In the genomic region with DNA sequence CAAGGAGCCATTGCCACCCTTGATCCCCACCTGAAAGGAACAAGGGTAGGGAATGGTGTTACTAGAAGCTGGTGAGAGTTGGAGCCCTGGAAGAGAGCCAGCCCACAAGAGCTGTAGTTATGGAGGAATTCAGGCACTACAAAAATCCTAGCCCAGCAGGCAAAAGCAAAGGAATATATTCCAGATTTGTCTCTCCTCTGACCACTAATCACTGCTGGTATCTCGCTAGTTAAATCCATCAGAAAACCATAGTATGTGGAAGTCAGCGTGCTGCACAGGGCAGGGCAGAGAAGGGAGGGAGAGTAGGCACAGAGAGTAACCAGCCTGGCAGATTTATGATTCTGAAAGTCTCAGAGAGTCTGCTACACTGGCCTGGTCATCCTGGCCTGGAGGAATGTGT, we compare ENCODE assay signal across 21 cellular contexts.
A peak's percentile ranks its signal among the peaks of the same experiment; 100 is the strongest.
DNase-seq lines count a peak whose midpoint lies in the region; ATAC-seq and TF ChIP-seq lines count a peak whose summit lies in the region.
"Had no signal": no experiment of that assay in that cellular context is flagged by ENCODE, and none has a peak within 500 bp of the region (broad histone marks: within the 10 kb centered on the region; RNA-seq: fewer than 3 reads in every experiment).

No MANE protein-coding gene starts in this region.

- H3K36me3 ChIP-seq in mesendoderm (ENCODE audit: control insufficient read depth, insufficient read depth, low read length), result no peaks in the 10 kb centered on the region
- H3K36me3 ChIP-seq: heart right ventricle, neutrophil had no signal

- H2AK5ac ChIP-seq in mesendoderm (ENCODE audit: low read length), result no peak overlapping the region

- H3K9me3 Mint-ChIP-seq in stimulated activated naive CD8-positive, alpha-beta T cell treated with anti-CD3 and anti-CD28 coated beads, Interleukin-15, amount 100 ng/mL, for 72 hours, result no peaks in the 10 kb centered on the region
- H3K9me3 Mint-ChIP-seq: dendritic cell treated with granulocyte-macrophage colony-stimulating factor and Interleukin-4, amounts not matched to agents 40 ng/mL and 50 ng/mL, for 4 days; T-helper 1 cell treated with Interleukin-12 subunit alpha and Interleukin-12 subunit beta and Interleukin-4 antibody, amounts not matched to agents 30 μg/mL and 1 μg/mL, for 36 hours had no signal

- H2BK15ac ChIP-seq in mesendoderm (replicated peaks; ENCODE audit: low read depth), result no peak overlapping the region

- peaks cover 22% of the 10 kb centered on the region for H3K27me3 Mint-ChIP-seq in stimulated activated naive CD8-positive, alpha-beta T cell treated with anti-CD3 and anti-CD28 coated beads, Interleukin-15, amount 100 ng/mL, for 72 hours
- H3K27me3 Mint-ChIP-seq: dendritic cell treated with granulocyte-macrophage colony-stimulating factor and Interleukin-4, amounts not matched to agents 40 ng/mL and 50 ng/mL, for 4 days had no signal

- H3K4me3 ChIP-seq in astrocyte of the spinal cord (ENCODE audit: low read depth, low read length) (no peak overlapping the region), mesendoderm (ENCODE audit: low read length) (no peak overlapping the region)
- H3K4me3 ChIP-seq: body of pancreas, heart right ventricle had no signal

- no peak overlapping the region for H3K27ac ChIP-seq in mesendoderm (ENCODE audit: low read depth, low read length)
- H3K27ac ChIP-seq: body of pancreas, heart right ventricle, neutrophil had no signal

- no peak overlapping the region for H4K8ac ChIP-seq in mesendoderm (ENCODE audit: low read depth, low read length)

- DNase-seq in DMS79 treated with DMSO at 0.1 percent for 48 hours (lab: John Stamatoyannopoulos, UW) (peak; percentile 63), HT-29 (ENCODE audit: low spot score) (peak; percentile 7), astrocyte of the spinal cord (ENCODE audit: low read depth, low spot score) (peak; percentile 49), mesendoderm (no peak), activated gamma-delta T cell treated with Interleukin-2 at 50 U/mL for 16 hours (no peak)
- DNase-seq in stimulated activated naive CD8-positive, alpha-beta T cell treated with anti-CD3 and anti-CD28 coated beads, Interleukin-15, amount 100 ng/mL, for 72 hours, result no peak
- DNase-seq: activated CD4-positive, CD25-positive, alpha-beta regulatory T cell; activated effector memory CD4-positive, alpha-beta T cell treated with Interleukin-2 at 50 U/mL for 16 hours; body of pancreas; erythroblast; heart right ventricle; kidney; NCI-H2171 treated with DMSO at 0.1 percent for 48 hours; NK-92 treated with Interleukin-12 subunit alpha and Interleukin-12 subunit beta, amount 100 ng/mL, for 24 hours; right cardiac atrium had no signal

- H2BK5ac ChIP-seq in mesendoderm (ENCODE audit: low read length), result no peak overlapping the region

- in situ Hi-C loops in astrocyte of the spinal cord (cut with HindIII; ENCODE audit: low sequenced_read_pairs), result no loop called here

- H3K56ac ChIP-seq in mesendoderm (ENCODE audit: low read length), result peak overlapping the region; percentile 35

- TF ChIP-seq CTCF in astrocyte of the spinal cord (IDR thresholded peaks at IDR 0.05; ENCODE audit: low read depth, low read length), result no peak

- no peak overlapping the region for H3K18ac ChIP-seq in mesendoderm (ENCODE audit: low read length)

- ATAC-seq in HG02981 (IDR thresholded peaks at IDR 0.05; ENCODE audit: unreplicated experiment), result no peak
- ATAC-seq in GM18498 (IDR thresholded peaks at IDR 0.05; ENCODE audit: unreplicated experiment), result no peak
- ATAC-seq in stimulated activated naive CD8-positive, alpha-beta T cell treated with anti-CD3 and anti-CD28 coated beads, Interleukin-15, amount 100 ng/mL, for 72 hours, result no peak
- ATAC-seq: body of pancreas, heart right ventricle, right cardiac atrium had no signal

- no peaks in the 10 kb centered on the region for H3K4me1 Mint-ChIP-seq in stimulated activated naive CD8-positive, alpha-beta T cell treated with anti-CD3 and anti-CD28 coated beads, Interleukin-15, amount 100 ng/mL, for 72 hours

- H3K27ac Mint-ChIP-seq in stimulated activated naive CD8-positive, alpha-beta T cell treated with anti-CD3 and anti-CD28 coated beads, Interleukin-15, amount 100 ng/mL, for 72 hours, result no peak overlapping the region
- H3K27ac Mint-ChIP-seq: B cell; dendritic cell treated with granulocyte-macrophage colony-stimulating factor and Interleukin-4, amounts not matched to agents 40 ng/mL and 50 ng/mL, for 4 days; T-helper 1 cell treated with Interleukin-12 subunit alpha and Interleukin-12 subunit beta and Interleukin-4 antibody, amounts not matched to agents 30 μg/mL and 1 μg/mL, for 36 hours had no signal

- no peaks in the 10 kb centered on the region for H3K79me1 ChIP-seq in mesendoderm (ENCODE audit: low read length)

- peaks cover 2% of the 10 kb centered on the region for H3K4me1 ChIP-seq in mesendoderm (ENCODE audit: control insufficient read depth, low read depth, low read length)
- H3K4me1 ChIP-seq: body of pancreas had no signal

- H3K79me2 ChIP-seq in mesendoderm (ENCODE audit: control insufficient read depth, insufficient read depth, low read length), result no peaks in the 10 kb centered on the region

- H3K4ac ChIP-seq in mesendoderm (ENCODE audit: low read depth, low read length), result no peak overlapping the region

- no peak overlapping the region for H3K23ac ChIP-seq in mesendoderm (ENCODE audit: low read length)

- H3K27me3 ChIP-seq in mesendoderm (ENCODE audit: insufficient read depth, low read length, poor library complexity), result no peaks in the 10 kb centered on the region
- H3K27me3 ChIP-seq: body of pancreas, heart right ventricle, neutrophil had no signal

- H4K5ac ChIP-seq in mesendoderm (ENCODE audit: low read length), result no peak overlapping the region

- no peak overlapping the region for H2BK120ac ChIP-seq in mesendoderm (ENCODE audit: low read depth, low read length)

- no peak overlapping the region for H3K4me2 ChIP-seq in mesendoderm (ENCODE audit: low read length)

- H3K4me3 Mint-ChIP-seq in stimulated activated naive CD8-positive, alpha-beta T cell treated with anti-CD3 and anti-CD28 coated beads, Interleukin-15, amount 100 ng/mL, for 72 hours, result no peak overlapping the region
- H3K4me3 Mint-ChIP-seq: B cell; dendritic cell treated with granulocyte-macrophage colony-stimulating factor and Interleukin-4, amounts not matched to agents 40 ng/mL and 50 ng/mL, for 4 days; T-helper 1 cell treated with Interleukin-12 subunit alpha and Interleukin-12 subunit beta and Interleukin-4 antibody, amounts not matched to agents 30 μg/mL and 1 μg/mL, for 36 hours had no signal

- no peak overlapping the region for H3K9ac ChIP-seq in mesendoderm (ENCODE audit: low read length)

- WGBS in mesendoderm (ENCODE audit: extremely low coverage, insufficient coverage, low lambda C conversion rate), result no CpG with 5 or more reads among the region's 2 CpGs

Comparison
In these comparisons a context has a peak if more than half of its experiments do, and no peak if none do; other contexts are left out.
1. DNase-seq: peak in DMS79 treated with DMSO at 0.1 percent for 48 hours (single experiment), HT-29 (single experiment) and astrocyte of the spinal cord (single experiment); none in mesendoderm (single experiment), activated gamma-delta T cell treated with Interleukin-2 at 50 U/mL for 16 hours (single experiment) and stimulated activated naive CD8-positive, alpha-beta T cell treated with anti-CD3 and anti-CD28 coated beads, Interleukin-15, amount 100 ng/mL, for 72 hours (0 of 2).